In genomic region chr3:157226173-157226847, GRCh38 we compare ENCODE assay signal across 12 cellular contexts.
DNase-seq lines count a peak whose midpoint lies in the region; ATAC-seq and TF ChIP-seq lines count a peak whose summit lies in the region.
"Had no signal": no experiment of that assay in that cellular context is flagged by ENCODE, and none has a peak within 500 bp of the region (broad histone marks: within the 10 kb centered on the region; RNA-seq: fewer than 3 reads in every experiment).

No MANE protein-coding gene starts in this region.

- peak; percentile 72 for ATAC-seq in GM18861 (IDR thresholded peaks at IDR 0.05; ENCODE audit: unreplicated experiment)
- ATAC-seq in GM21526 (IDR thresholded peaks at IDR 0.05; ENCODE audit: low FRiP score, unreplicated experiment) = no peak
- ATAC-seq: lower lobe of right lung had no signal

- TF ChIP-seq CTCF in fibroblast of villous mesenchyme (IDR thresholded peaks at IDR 0.05; ENCODE audit: insufficient read depth, low read depth, low read length) = no peak

- DNase-seq in HCEC 1CT (peak; percentile 70), OCI-M1 (lab: John Stamatoyannopoulos, UW) (peak; percentile 43), fibroblast of villous mesenchyme (ENCODE audit: low read depth) (peak; percentile 36), COLO668 (lab: John Stamatoyannopoulos, UW; ENCODE audit: unreplicated experiment) (no peak), NCI-H82 treated with DMSO at 0.1 percent for 48 hours (lab: John Stamatoyannopoulos, UW; ENCODE audit: unreplicated experiment) (no peak), DMS114 treated with DMSO at 0.1 percent for 48 hours (lab: John Stamatoyannopoulos, UW; ENCODE audit: unreplicated experiment) (no peak)
- DNase-seq: H7, lower lobe of right lung, NCI-H1092 treated with DMSO at 0.1 percent for 48 hours, ovary had no signal

- no peak overlapping the region for H3K4me3 ChIP-seq in fibroblast of villous mesenchyme (ENCODE audit: low read depth, low read length)
- H3K4me3 ChIP-seq: lower lobe of right lung, ovary had no signal

Comparison
In these comparisons a context has a peak if more than half of its experiments do, and no peak if none do; other contexts are left out.
1. DNase-seq: peak in HCEC 1CT (single experiment), OCI-M1 (single experiment) and fibroblast of villous mesenchyme (single experiment); none in COLO668 (single experiment), NCI-H82 treated with DMSO at 0.1 percent for 48 hours (single experiment) and DMS114 treated with DMSO at 0.1 percent for 48 hours (single experiment).